In the genomic region with DNA sequence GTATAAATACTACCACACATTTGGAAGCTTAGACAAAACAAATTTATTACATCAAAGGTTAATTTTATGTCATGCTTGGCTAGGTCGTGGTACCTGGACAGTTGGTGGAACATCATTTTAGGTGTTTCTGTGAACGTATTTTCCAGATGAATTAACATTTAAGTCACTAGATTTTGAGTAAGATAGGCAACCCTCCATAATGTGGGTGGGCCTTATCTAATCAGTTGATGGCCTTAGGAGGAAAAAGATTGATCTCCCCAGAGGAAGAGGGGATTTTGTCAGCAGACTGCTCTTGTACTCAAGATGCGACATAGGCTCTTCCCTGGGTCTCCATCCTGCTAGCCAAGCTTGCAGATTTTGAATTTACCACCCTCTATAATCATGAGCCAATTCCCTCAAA, we compare ENCODE assay signal across 10 cellular contexts.
"Had no signal": no experiment of that assay in that cellular context is flagged by ENCODE, and none has a peak within 500 bp of the region (broad histone marks: within the 10 kb centered on the region; RNA-seq: fewer than 3 reads in every experiment).

No MANE protein-coding gene starts in this region.

- H3K4me3 Mint-ChIP-seq: GM23338, H9, HFFc6 had no signal

- H3K4me2 ChIP-seq: GM23338 had no signal

- ATAC-seq: GM23338, HCT116 had no signal

- FAIRE-seq: H54 had no signal

- H3K4me3 ChIP-seq: GM23248, GM23338, HAP-1 had no signal

- H2AFZ ChIP-seq: GM23248, GM23338 had no signal

- DNase-seq: GM23248, GOT3, H7, H9, HCEC 1CT, HFFc6 had no signal

- H3K27ac Mint-ChIP-seq: GM23338, H9, HFFc6 had no signal

- H3K9ac ChIP-seq: GM23248 had no signal

- H3K36me3 ChIP-seq: HAP-1 had no signal

- H3K27ac ChIP-seq: GM23248 had no signal
